Comparison of ENCODE assay signal across 8 cellular contexts in the genomic region with DNA sequence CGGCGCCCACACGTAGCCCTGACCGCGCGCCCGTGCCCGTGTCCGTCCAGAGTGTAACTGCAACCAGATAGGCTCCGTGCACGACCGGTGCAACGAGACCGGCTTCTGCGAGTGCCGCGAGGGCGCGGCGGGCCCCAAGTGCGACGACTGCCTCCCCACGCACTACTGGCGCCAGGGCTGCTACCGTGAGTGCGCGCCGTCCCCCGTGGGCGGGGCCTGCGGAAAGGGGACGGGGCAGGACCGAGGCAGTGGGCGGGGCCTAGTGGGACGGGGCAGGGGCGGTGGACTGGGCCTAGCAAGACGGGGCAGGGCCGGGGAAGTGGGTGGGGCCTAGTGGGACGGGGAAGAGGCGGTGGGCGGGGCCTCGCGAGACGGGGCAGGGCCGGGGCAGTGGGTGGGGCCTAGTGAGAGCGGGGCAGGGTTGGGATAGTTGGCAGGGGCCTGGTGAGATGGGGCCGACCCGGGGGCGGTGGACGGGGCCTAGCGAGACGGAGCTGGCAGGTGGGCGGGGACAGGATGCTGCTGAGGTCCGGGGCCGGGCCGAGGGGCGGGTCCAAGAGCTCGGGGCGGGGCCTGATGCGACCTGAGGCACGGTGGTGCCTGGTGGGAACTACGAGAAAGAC.
DNase-seq lines count a peak whose midpoint lies in the region; ATAC-seq and TF ChIP-seq lines count a peak whose summit lies in the region.

No MANE protein-coding gene starts in this region.

- peak overlapping the region; percentile 74 for H3K9ac ChIP-seq in OCI-LY3 (ENCODE audit: low read length)

- H4K20me1 ChIP-seq in OCI-LY3 (ENCODE audit: insufficient read depth, low read length): peaks cover 6% of the 10 kb centered on the region; the same call in 1 of the 2 replicates

- no peak overlapping the region for H3K27ac ChIP-seq in OCI-LY3 (ENCODE audit: low read length)

- no peaks in the 10 kb centered on the region for H3K36me3 ChIP-seq in OCI-LY3 (replicated peaks; ENCODE audit: low read depth, low read length)

- peaks cover 36% of the 10 kb centered on the region for H3K27me3 ChIP-seq in OCI-LY3 (ENCODE audit: low read depth, low read length)

- no peak for TF ChIP-seq CTCF in OCI-LY3 (IDR thresholded peaks at IDR 0.05; ENCODE audit: low read depth, low read length)
- TF ChIP-seq CTCF in epithelial cell of esophagus (IDR thresholded peaks at IDR 0.05; ENCODE audit: insufficient read depth, low read depth, low read length, missing control alignments): no peak

- H3K4me2 ChIP-seq in OCI-LY3 (ENCODE audit: low read length): peak overlapping the region; percentile 100

- peak; percentile 86 for DNase-seq in COLO668 (lab: John Stamatoyannopoulos, UW; ENCODE audit: unreplicated experiment)
- DNase-seq in HuH-7.5 (ENCODE audit: low spot score): peak; percentile 86
- peak; percentile 99 for DNase-seq in activated T-cell treated with anti-CD3 and anti-CD28 coated beads for 1 hour (ENCODE audit: low read depth)
- DNase-seq in epithelial cell of esophagus (ENCODE audit: low read depth): peak; percentile 94
- DNase-seq in midbrain (lab: John Stamatoyannopoulos, UW): peak; percentile 86
- peak; percentile 90 for DNase-seq in stimulated activated CD8-positive, alpha-beta memory T cell treated with anti-CD3 and anti-CD28 coated beads, Interleukin-15, amount 100 ng/mL, for 24 hours (ENCODE audit: low read depth)

- peak overlapping the region; percentile 72; the same call in 1 of the 2 replicates for H2AFZ ChIP-seq in OCI-LY3 (ENCODE audit: low read depth, low read length)

- no peaks in the 10 kb centered on the region for H3K9me3 ChIP-seq in OCI-LY3 (ENCODE audit: insufficient read depth, low read length)

- H3K4me1 ChIP-seq in OCI-LY3 (ENCODE audit: low read length): peaks cover 10% of the 10 kb centered on the region; the same call in 1 of the 2 replicates

- peak; percentile 72 for ATAC-seq in GM21447 (IDR thresholded peaks at IDR 0.05; ENCODE audit: unreplicated experiment)

- H3K79me2 ChIP-seq in OCI-LY3 (ENCODE audit: low read length): no peaks in the 10 kb centered on the region

- H3K4me3 ChIP-seq in OCI-LY3 (ENCODE audit: low read length) (peak overlapping the region; percentile 98), epithelial cell of esophagus (ENCODE audit: low read length) (peak overlapping the region; percentile 48)
